ENCODE assay signal across 1 cellular context in genomic region chr10:72466018-72466417, GRCh38.
A peak's percentile ranks its signal among the peaks of the same experiment; 100 is the strongest.
TF ChIP-seq lines count a peak whose summit lies in the region.

No MANE protein-coding gene starts in this region.

TF ChIP-seq in HepG2, 621 proteins besides CTCF, POLR2A, EP300 and RAD21 (continued from another document):
- 0 out of 2 replicates have a peak, but pooled peaks have one; percentile 10 for TF ChIP-seq ARID5B (CRISPR knock-in tag; IDR thresholded peaks at IDR 0.05)
- TF ChIP-seq ZFP1 (CRISPR knock-in tag; IDR thresholded peaks at IDR 0.05), result peak; percentile 61; the same call in 1 of the 2 replicates
- TF ChIP-seq BCL6 (CRISPR knock-in tag; IDR thresholded peaks at IDR 0.05), result 0 out of 2 replicates have a peak, but pooled peaks have one; percentile 23
- TF ChIP-seq ZNF607 (CRISPR knock-in tag; IDR thresholded peaks at IDR 0.05; ENCODE audit: borderline replicate concordance), result no peak
- TF ChIP-seq IKZF1 (IDR thresholded peaks at IDR 0.05), result no peak
